ENCODE assay signal across 8 cellular contexts in the genomic region with DNA sequence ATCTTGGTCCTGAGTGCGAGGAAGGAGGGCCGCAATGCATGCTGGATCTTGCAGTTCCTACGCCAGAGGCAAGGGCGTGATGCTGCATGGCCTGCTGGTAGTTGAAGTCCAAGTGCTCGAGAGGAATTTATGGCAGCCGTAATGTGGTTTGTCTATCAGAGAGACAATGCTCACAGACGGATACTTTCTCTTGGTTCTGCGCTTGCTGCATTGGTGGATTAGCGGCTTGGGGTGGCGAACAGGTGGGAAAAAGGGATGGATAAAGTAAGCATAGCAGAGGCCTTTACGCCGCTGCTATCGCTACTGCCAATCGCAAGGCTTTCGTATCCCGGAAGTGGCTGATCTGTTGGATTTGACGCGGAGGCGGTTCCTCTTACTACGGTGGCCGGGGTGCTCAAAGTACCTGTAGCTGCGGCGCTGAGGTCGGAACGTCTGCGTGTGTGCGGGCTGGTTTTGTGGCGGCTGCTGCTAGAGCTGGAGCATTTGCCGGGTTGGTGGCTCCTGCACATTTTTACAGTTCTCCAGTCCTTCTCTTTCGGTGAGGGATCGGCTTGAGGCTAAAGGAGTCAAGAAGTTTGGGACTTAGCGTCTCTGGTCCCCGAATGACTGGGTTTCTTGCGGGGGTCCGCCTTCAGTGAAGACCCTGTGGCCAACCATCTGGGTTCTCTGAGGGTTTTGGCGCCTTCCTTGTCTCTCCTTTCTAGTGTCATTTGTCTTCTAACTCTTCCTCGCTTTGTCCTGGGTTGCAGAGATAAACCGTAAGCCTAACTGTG. TPM values are rescaled to one million over a fixed set of nuclear protein-coding genes. Genes with fewer than 3 reads are reported as not detected.
DNase-seq lines count a peak whose midpoint lies in the region; ATAC-seq and TF ChIP-seq lines count a peak whose summit lies in the region.

A gene with protein sequence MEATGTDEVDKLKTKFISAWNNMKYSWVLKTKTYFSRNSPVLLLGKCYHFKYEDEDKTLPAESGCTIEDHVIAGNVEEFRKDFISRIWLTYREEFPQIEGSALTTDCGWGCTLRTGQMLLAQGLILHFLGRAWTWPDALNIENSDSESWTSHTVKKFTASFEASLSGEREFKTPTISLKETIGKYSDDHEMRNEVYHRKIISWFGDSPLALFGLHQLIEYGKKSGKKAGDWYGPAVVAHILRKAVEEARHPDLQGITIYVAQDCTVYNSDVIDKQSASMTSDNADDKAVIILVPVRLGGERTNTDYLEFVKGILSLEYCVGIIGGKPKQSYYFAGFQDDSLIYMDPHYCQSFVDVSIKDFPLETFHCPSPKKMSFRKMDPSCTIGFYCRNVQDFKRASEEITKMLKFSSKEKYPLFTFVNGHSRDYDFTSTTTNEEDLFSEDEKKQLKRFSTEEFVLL (plus strand): TSS at position 397 of the 773 bp plus-strand sequence. CDS start 19,655 bp downstream, outside the sequence.

- no peaks in the 10 kb centered on the region for H4K20me1 ChIP-seq in osteoblast (ENCODE audit: insufficient read depth, low read length)

- no peak for TF ChIP-seq CTCF in glutamatergic neuron (IDR thresholded peaks at IDR 0.05; ENCODE audit: partially characterized antibody, unreplicated experiment)
- TF ChIP-seq CTCF in osteoblast (IDR thresholded peaks at IDR 0.05; ENCODE audit: extremely low read depth, low read depth, low read length), result no peak
- TF ChIP-seq CTCF in thoracic aorta (IDR thresholded peaks at IDR 0.05), result peak; percentile 27

- H3K36me3 ChIP-seq in SK-N-MC (ENCODE audit: insufficient read depth, low read length) (no peaks in the 10 kb centered on the region), osteoblast (ENCODE audit: insufficient read depth, low read length) (no peaks in the 10 kb centered on the region), thoracic aorta (no peaks in the 10 kb centered on the region)

- ATAC-seq in HG02588 (IDR thresholded peaks at IDR 0.05; ENCODE audit: unreplicated experiment), result peak; percentile 95
- peak; percentile 98 for ATAC-seq in thoracic aorta (ENCODE audit: insufficient number of reproducible peaks, low FRiP score, low read depth)

- H3K9me3 ChIP-seq in SK-N-MC (ENCODE audit: low read depth, low read length), result no peaks in the 10 kb centered on the region
- H3K9me3 ChIP-seq in osteoblast (ENCODE audit: low read depth, low read length), result no peaks in the 10 kb centered on the region
- no peaks in the 10 kb centered on the region for H3K9me3 ChIP-seq in thoracic aorta

- H3K27ac Mint-ChIP-seq in glutamatergic neuron (ENCODE audit: unreplicated experiment), result no peak within 1 kb of the TSS

- no peaks in the 10 kb centered on the region for H3K36me3 Mint-ChIP-seq in glutamatergic neuron (ENCODE audit: unreplicated experiment)

- H3K27me3 Mint-ChIP-seq in glutamatergic neuron (ENCODE audit: unreplicated experiment), result no peaks in the 10 kb centered on the region

- H3K9me3 Mint-ChIP-seq in glutamatergic neuron (ENCODE audit: unreplicated experiment), result no peaks in the 10 kb centered on the region

- peaks cover 11% of the 10 kb centered on the region for H3K79me2 ChIP-seq in osteoblast (ENCODE audit: insufficient read depth, low read length)

- H3K9ac ChIP-seq in SK-N-MC (ENCODE audit: insufficient read length), result peak within 1 kb of the TSS; percentile 86

- H3K27me3 ChIP-seq in osteoblast (ENCODE audit: insufficient read depth, low read length) (no peaks in the 10 kb centered on the region), thoracic aorta (replicated peaks; ENCODE audit: insufficient read depth) (no peaks in the 10 kb centered on the region)

- H3K27ac ChIP-seq in SK-N-MC (peak within 1 kb of the TSS; percentile 89), osteoblast (ENCODE audit: low read depth, low read length) (peak within 1 kb of the TSS; percentile 97), thoracic aorta (peak within 1 kb of the TSS; percentile 89 to 94)

- peak within 1 kb of the TSS; percentile 96 for H3K4me2 ChIP-seq in osteoblast (ENCODE audit: insufficient read depth, low read length)

- no peaks in the 10 kb centered on the region for H3K4me1 Mint-ChIP-seq in glutamatergic neuron (ENCODE audit: low read depth, unreplicated experiment)

- peak within 1 kb of the TSS; percentile 98 for H2AFZ ChIP-seq in osteoblast (ENCODE audit: low read length)

- no peak within 1 kb of the TSS for H3K4me3 Mint-ChIP-seq in glutamatergic neuron (ENCODE audit: unreplicated experiment)

- DNase-seq in NCI-H1048 (lab: John Stamatoyannopoulos, UW), result peak; percentile 90
- DNase-seq in SK-N-MC (ENCODE audit: low read depth, low spot score), result peak; percentile 90
- peak; percentile 91 for DNase-seq in activated naive CD4-positive, alpha-beta T cell treated with anti-CD3 and anti-CD28 coated beads, Interleukin-2, amount 50 U/mL, for 16 hours
- peak; percentile 90 for DNase-seq in glutamatergic neuron
- peak; percentile 95 for DNase-seq in osteoblast (ENCODE audit: insufficient read length, low spot score, missing footprints)
- DNase-seq in thoracic aorta (ENCODE audit: low spot score), result peak; percentile 91

- peaks cover 15% of the 10 kb centered on the region for H3K4me1 ChIP-seq in osteoblast (ENCODE audit: insufficient read depth, low read length)
- peaks cover 14 to 15% of the 10 kb centered on the region in 2 donors for H3K4me1 ChIP-seq in thoracic aorta (ENCODE audit: control insufficient read depth in 1 of 2, low read depth in 2 of 2)

- H3K4me3 ChIP-seq in GM08714 (ENCODE audit: low read length) (peak within 1 kb of the TSS; percentile 96), SK-N-MC (peak within 1 kb of the TSS; percentile 90), osteoblast (ENCODE audit: insufficient read depth, low read length) (peak within 1 kb of the TSS; percentile 100), thoracic aorta (peak within 1 kb of the TSS; percentile 79)

RNA-seq across cellular contexts. Expression of the gene that starts here (rescaled TPM):
- total RNA-seq in glutamatergic neuron (ENCODE audit: unreplicated experiment) (8.7 TPM), osteoblast (5.8 and 9.4 TPM in 2 replicates), thoracic aorta (10 to 100 TPM in 1 of 2 donors, 1 to 10 TPM in 1; 9.9 to 21.1 TPM)

Comparison
In these comparisons a context has a peak if more than half of its experiments do, and no peak if none do; other contexts are left out.
1. Peak in every context shown above with its lines: DNase-seq, ATAC-seq, H3K4me3 ChIP-seq and H3K27ac ChIP-seq.